8 cellular contexts compared by ENCODE assay signal in genomic region chr21:42009018-42009830, GRCh38. TPM values are rescaled to one million over a fixed set of nuclear protein-coding genes. Genes with fewer than 3 reads are reported as not detected.
A peak's percentile ranks its signal among the peaks of the same experiment; 100 is the strongest.
DNase-seq lines count a peak whose midpoint lies in the region; ATAC-seq and TF ChIP-seq lines count a peak whose summit lies in the region.

No MANE protein-coding gene starts in this region.

- peak; percentile 7 to 14 for DNase-seq in NOMO-1 (lab: John Stamatoyannopoulos, UW; ENCODE audit: unreplicated experiment in 2 of 2)
- DNase-seq in NOMO-1 treated with dmso at 0.1 percent for 144 hours (lab: John Stamatoyannopoulos, UW; ENCODE audit: unreplicated experiment): no peak
- no peak for DNase-seq in NT2/D1 (ENCODE audit: low read depth, low spot score)
- peak; percentile 76 for DNase-seq in activated T-cell treated with anti-CD3 and anti-CD28 coated beads, Interleukin-2, amount 50 U/mL, for 24 hours
- no peak for DNase-seq in esophagus squamous epithelium (lab: John Stamatoyannopoulos, UW)
- peak; percentile 50 for DNase-seq in natural killer cell
- DNase-seq in suprapubic skin (ENCODE audit: low spot score in 2 of 2): peak in 1 of 2 donors; percentile 80

- TF ChIP-seq CTCF in esophagus squamous epithelium (IDR thresholded peaks at IDR 0.05) (peak in 2 of 6 experiments; percentile 23 to 33), natural killer cell (IDR thresholded peaks at IDR 0.05) (no peak), suprapubic skin (IDR thresholded peaks at IDR 0.05) (peak in 1 of 2 donors; percentile 17)

- TF ChIP-seq POLR2A in esophagus squamous epithelium (IDR thresholded peaks at IDR 0.05) (no peak), suprapubic skin (IDR thresholded peaks at IDR 0.05) (no peak)

- H3K36me3 ChIP-seq in NT2/D1 (ENCODE audit: insufficient read depth, insufficient read length, low read length) (peaks cover 13% of the 10 kb centered on the region), esophagus squamous epithelium (no peaks in the 10 kb centered on the region), suprapubic skin (peaks cover 3% of the 10 kb centered on the region)

- H3K9me3 ChIP-seq in NT2/D1 (ENCODE audit: insufficient read depth, low read length) (no peaks in the 10 kb centered on the region), esophagus squamous epithelium (no peaks in the 10 kb centered on the region), suprapubic skin (no peaks in the 10 kb centered on the region)

- H3K27ac Mint-ChIP-seq in activated T-cell treated with anti-CD3 and anti-CD28 coated beads, Interleukin-2, amount 50 U/mL, for 24 hours: peak overlapping the region; percentile 94
- peak overlapping the region; percentile 95 to 98 for H3K27ac Mint-ChIP-seq in natural killer cell

- H3K9me3 Mint-ChIP-seq in activated T-cell treated with anti-CD3 and anti-CD28 coated beads, Interleukin-2, amount 50 U/mL, for 24 hours: no peaks in the 10 kb centered on the region
- no peaks in the 10 kb centered on the region for H3K9me3 Mint-ChIP-seq in natural killer cell

- H3K4me1 ChIP-seq in NT2/D1 (ENCODE audit: insufficient read depth, insufficient read length) (peaks cover 2% of the 10 kb centered on the region), esophagus squamous epithelium (peaks cover 4 to 50% (median 16%) of the 10 kb centered on the region in 3 donors), suprapubic skin (peaks cover 37% of the 10 kb centered on the region)

- H3K36me3 Mint-ChIP-seq in activated T-cell treated with anti-CD3 and anti-CD28 coated beads, Interleukin-2, amount 50 U/mL, for 24 hours (ENCODE audit: low read depth): peaks cover 54% of the 10 kb centered on the region
- H3K36me3 Mint-ChIP-seq in natural killer cell: no peaks in the 10 kb centered on the region

- H3K27ac ChIP-seq in esophagus squamous epithelium (peak overlapping the region; percentile 95 to 99 (median 98)), suprapubic skin (peak overlapping the region; percentile 95)

- intact Hi-C loops in esophagus squamous epithelium (cut with DNase I): no loop called here
- intact Hi-C loops in natural killer cell (cut with micrococcal nuclease): loop anchor here (5.0 kb wide), 1 partner anchor 108 kb away; no protein-coding TSS in a partner anchor

- WGBS in esophagus squamous epithelium, 2 donors: 1 to 2% methylated on average over 11 to 15 of the region's 86 CpGs
- under 1% methylated on average over 46 of the region's 86 CpGs for WGBS in suprapubic skin

- H3K27me3 ChIP-seq in NT2/D1 (ENCODE audit: insufficient read depth, insufficient read length) (peaks cover 16% of the 10 kb centered on the region), esophagus squamous epithelium (no peaks in the 10 kb centered on the region), suprapubic skin (no peaks in the 10 kb centered on the region)

- H3K9ac ChIP-seq in NT2/D1 (ENCODE audit: insufficient read length, low read depth): peak overlapping the region; percentile 93

- H3K4me3 Mint-ChIP-seq in activated T-cell treated with anti-CD3 and anti-CD28 coated beads, Interleukin-2, amount 50 U/mL, for 24 hours: peak overlapping the region; percentile 91
- H3K4me3 Mint-ChIP-seq in natural killer cell: peak overlapping the region; percentile 84

- H3K4me3 ChIP-seq in NT2/D1 (ENCODE audit: insufficient read length, low read depth) (peak overlapping the region; percentile 84), esophagus squamous epithelium (peak overlapping the region; percentile 71 to 99 (median 79)), suprapubic skin (peak overlapping the region; percentile 94)

- TF ChIP-seq EP300 in suprapubic skin (IDR thresholded peaks at IDR 0.05): no peak

- no peaks in the 10 kb centered on the region for H3K27me3 Mint-ChIP-seq in activated T-cell treated with anti-CD3 and anti-CD28 coated beads, Interleukin-2, amount 50 U/mL, for 24 hours
- peaks cover 0 to 11% of the 10 kb centered on the region in 2 donors for H3K27me3 Mint-ChIP-seq in natural killer cell (ENCODE audit: low read depth in 2 of 2)

- H3K4me1 Mint-ChIP-seq in activated T-cell treated with anti-CD3 and anti-CD28 coated beads, Interleukin-2, amount 50 U/mL, for 24 hours (ENCODE audit: low read depth): peaks cover 49% of the 10 kb centered on the region
- H3K4me1 Mint-ChIP-seq in natural killer cell: peaks cover 6 to 20% of the 10 kb centered on the region in 2 donors

- ATAC-seq in HG02870 (IDR thresholded peaks at IDR 0.05; ENCODE audit: unreplicated experiment) (peak; percentile 13), natural killer cell (peak; percentile 19 to 33 (median 30))

RNA-seq across cellular contexts. Expression of gene ZBTB21, which starts 0.9 kb away (rescaled TPM):
- total RNA-seq in esophagus squamous epithelium (10 to 100 TPM in 1 of 4 donors, 1 to 10 TPM in 3; 5.9 to 10.3 (median 7.8) TPM), natural killer cell (100 to 1,000 TPM in 2 of 3 donors, 10 to 100 TPM in 1; 78.2 to 113 (median 100) TPM), suprapubic skin (10 to 100 TPM; 24.5 to 39.1 (median 30.5) TPM)

RNA-seq across cellular contexts. Expression of gene C2CD2, which starts 55.4 kb away (rescaled TPM):
- total RNA-seq in esophagus squamous epithelium: 10 to 100 TPM; 13.6 to 21.2 (median 15.6) TPM
- 10 to 100 TPM in 1 of 3 donors, 1 to 10 TPM in 2; 2.1 to 10.1 (median 8.9) TPM for total RNA-seq in natural killer cell
- total RNA-seq in suprapubic skin: 10 to 100 TPM; 35.9 to 43.8 (median 38.9) TPM

Comparison
In these comparisons a context has a peak if more than half of its experiments do, and no peak if none do; other contexts are left out.
1. DNase-seq: peak in NOMO-1 (2 of 2), activated T-cell treated with anti-CD3 and anti-CD28 coated beads, Interleukin-2, amount 50 U/mL, for 24 hours (single experiment) and natural killer cell (single experiment); none in NOMO-1 treated with dmso at 0.1 percent for 144 hours (single experiment), NT2/D1 (single experiment) and esophagus squamous epithelium (single experiment).
2. Peak in every context shown above with its lines, with median percentiles within 50 percentile points of each other: H3K4me3 ChIP-seq.